1 cellular context compared by ENCODE assay signal in the genomic region with DNA sequence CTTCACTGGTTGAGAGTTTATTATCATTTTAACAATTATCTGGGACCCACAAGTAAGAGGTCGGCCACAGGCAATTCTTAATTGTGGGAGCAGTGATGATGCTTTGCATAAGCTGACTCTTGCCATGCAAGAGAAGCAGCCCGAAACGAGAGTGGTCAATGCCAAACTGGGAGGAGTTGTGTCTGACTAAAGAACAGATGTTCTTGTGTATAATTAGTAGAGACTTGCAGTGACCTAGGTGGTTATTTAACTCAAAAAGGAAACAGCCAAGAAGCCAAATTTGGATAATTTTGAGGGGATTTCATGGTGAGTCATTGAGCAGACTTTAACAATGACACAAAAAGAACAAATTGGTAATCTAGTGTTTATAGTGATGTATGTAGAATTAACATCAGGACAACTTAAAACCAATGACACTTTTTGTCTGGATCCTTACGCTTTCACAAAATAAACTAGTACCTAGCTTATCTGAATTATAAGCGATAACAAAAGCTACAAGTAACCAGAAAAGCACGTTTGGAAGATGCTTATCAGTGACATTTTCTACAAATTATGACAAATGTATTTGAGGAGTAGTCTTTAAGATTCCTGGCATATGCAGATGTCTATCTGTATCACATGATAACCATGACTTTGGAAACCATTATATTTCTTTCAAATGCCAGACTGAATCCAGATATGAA.
A peak's percentile ranks its signal among the peaks of the same experiment; 100 is the strongest.
TF ChIP-seq lines count a peak whose summit lies in the region.

No MANE protein-coding gene starts in this region.

TF ChIP-seq in GM12878, 131 proteins besides CTCF, POLR2A, EP300 and RAD21 (continued from another document):
- TF ChIP-seq, protein P1, sequence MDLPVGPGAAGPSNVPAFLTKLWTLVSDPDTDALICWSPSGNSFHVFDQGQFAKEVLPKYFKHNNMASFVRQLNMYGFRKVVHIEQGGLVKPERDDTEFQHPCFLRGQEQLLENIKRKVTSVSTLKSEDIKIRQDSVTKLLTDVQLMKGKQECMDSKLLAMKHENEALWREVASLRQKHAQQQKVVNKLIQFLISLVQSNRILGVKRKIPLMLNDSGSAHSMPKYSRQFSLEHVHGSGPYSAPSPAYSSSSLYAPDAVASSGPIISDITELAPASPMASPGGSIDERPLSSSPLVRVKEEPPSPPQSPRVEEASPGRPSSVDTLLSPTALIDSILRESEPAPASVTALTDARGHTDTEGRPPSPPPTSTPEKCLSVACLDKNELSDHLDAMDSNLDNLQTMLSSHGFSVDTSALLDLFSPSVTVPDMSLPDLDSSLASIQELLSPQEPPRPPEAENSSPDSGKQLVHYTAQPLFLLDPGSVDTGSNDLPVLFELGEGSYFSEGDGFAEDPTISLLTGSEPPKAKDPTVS (IDR thresholded peaks at IDR 0.05; ENCODE audit: low read depth, low read length), result no peak
- TF ChIP-seq LARP7 (IDR thresholded peaks at IDR 0.05), result no peak
- 0 out of 2 replicates have a peak, but pooled peaks have one; percentile 57 for TF ChIP-seq CHD1 (IDR thresholded peaks at IDR 0.05; ENCODE audit: low read depth, low read length)
- no peak for TF ChIP-seq ZBED1 (IDR thresholded peaks at IDR 0.05; ENCODE audit: borderline replicate concordance)
- TF ChIP-seq SRF (IDR thresholded peaks at IDR 0.05; ENCODE audit: low read depth in 2 of 2, low read length in 2 of 2), result no peak
- TF ChIP-seq, protein P2, sequence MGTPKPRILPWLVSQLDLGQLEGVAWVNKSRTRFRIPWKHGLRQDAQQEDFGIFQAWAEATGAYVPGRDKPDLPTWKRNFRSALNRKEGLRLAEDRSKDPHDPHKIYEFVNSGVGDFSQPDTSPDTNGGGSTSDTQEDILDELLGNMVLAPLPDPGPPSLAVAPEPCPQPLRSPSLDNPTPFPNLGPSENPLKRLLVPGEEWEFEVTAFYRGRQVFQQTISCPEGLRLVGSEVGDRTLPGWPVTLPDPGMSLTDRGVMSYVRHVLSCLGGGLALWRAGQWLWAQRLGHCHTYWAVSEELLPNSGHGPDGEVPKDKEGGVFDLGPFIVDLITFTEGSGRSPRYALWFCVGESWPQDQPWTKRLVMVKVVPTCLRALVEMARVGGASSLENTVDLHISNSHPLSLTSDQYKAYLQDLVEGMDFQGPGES (IDR thresholded peaks at IDR 0.05), result no peak
- peak; percentile 86; the same call in 1 of the 2 replicates for TF ChIP-seq TBL1XR1 (IDR thresholded peaks at IDR 0.05; ENCODE audit: low read depth, low read length)
- TF ChIP-seq, protein P3, sequence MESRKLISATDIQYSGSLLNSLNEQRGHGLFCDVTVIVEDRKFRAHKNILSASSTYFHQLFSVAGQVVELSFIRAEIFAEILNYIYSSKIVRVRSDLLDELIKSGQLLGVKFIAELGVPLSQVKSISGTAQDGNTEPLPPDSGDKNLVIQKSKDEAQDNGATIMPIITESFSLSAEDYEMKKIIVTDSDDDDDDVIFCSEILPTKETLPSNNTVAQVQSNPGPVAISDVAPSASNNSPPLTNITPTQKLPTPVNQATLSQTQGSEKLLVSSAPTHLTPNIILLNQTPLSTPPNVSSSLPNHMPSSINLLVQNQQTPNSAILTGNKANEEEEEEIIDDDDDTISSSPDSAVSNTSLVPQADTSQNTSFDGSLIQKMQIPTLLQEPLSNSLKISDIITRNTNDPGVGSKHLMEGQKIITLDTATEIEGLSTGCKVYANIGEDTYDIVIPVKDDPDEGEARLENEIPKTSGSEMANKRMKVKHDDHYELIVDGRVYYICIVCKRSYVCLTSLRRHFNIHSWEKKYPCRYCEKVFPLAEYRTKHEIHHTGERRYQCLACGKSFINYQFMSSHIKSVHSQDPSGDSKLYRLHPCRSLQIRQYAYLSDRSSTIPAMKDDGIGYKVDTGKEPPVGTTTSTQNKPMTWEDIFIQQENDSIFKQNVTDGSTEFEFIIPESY (IDR thresholded peaks at IDR 0.05), result no peak
- no peak for TF ChIP-seq FOXK2 (IDR thresholded peaks at IDR 0.05)
- TF ChIP-seq ZNF24 (IDR thresholded peaks at IDR 0.05), result 0 out of 2 replicates have a peak, but pooled peaks have one; percentile 2
- TF ChIP-seq FOXM1 (IDR thresholded peaks at IDR 0.05; ENCODE audit: low read depth, low read length), result no peak; the same call in 1 of the 2 replicates
- no peak for TF ChIP-seq ETV6 (conservative IDR thresholded peaks at IDR 0.05 in 1 of 2, IDR thresholded peaks at IDR 0.05 in 1 of 2; ENCODE audit: borderline replicate concordance in 1 of 2, low read depth in 1 of 2)
- TF ChIP-seq SMARCA5 (IDR thresholded peaks at IDR 0.05), result peak; percentile 97
- peak; percentile 81 for TF ChIP-seq RELA (IDR thresholded peaks at IDR 0.05; ENCODE audit: borderline replicate concordance, partially characterized antibody)
- no peak for TF ChIP-seq EGR1 (IDR thresholded peaks at IDR 0.05; ENCODE audit: borderline replicate concordance in 1 of 2, low read depth in 2 of 2, low read length in 2 of 2)
- peak; percentile 88 for TF ChIP-seq MEF2A (IDR thresholded peaks at IDR 0.05; ENCODE audit: insufficient read depth, low read depth, low read length)
- TF ChIP-seq STAT1 (conservative IDR thresholded peaks at IDR 0.05), result no peak
- peak; percentile 84 for TF ChIP-seq TCF12 (IDR thresholded peaks at IDR 0.05; ENCODE audit: low read depth, low read length)
- peak; percentile 90 for TF ChIP-seq BCL11A (IDR thresholded peaks at IDR 0.05; ENCODE audit: low read depth, low read length)
- no peak for TF ChIP-seq RFX5 (IDR thresholded peaks at IDR 0.05; ENCODE audit: low read depth, low read length)
- peak; percentile 100 for TF ChIP-seq MTA2 (IDR thresholded peaks at IDR 0.05; ENCODE audit: low read depth)
- TF ChIP-seq TCF3 (IDR thresholded peaks at IDR 0.05; ENCODE audit: borderline replicate concordance, insufficient read depth, low read depth, low read length), result no peak
- peak; percentile 52; the same call in 1 of the 2 replicates for TF ChIP-seq CHD2 (IDR thresholded peaks at IDR 0.05; ENCODE audit: borderline replicate concordance, low read depth, low read length)
- TF ChIP-seq EZH2 (IDR thresholded peaks at IDR 0.05; ENCODE audit: borderline replicate concordance, control insufficient read depth, low read depth, low read length), result no peak
- TF ChIP-seq, protein P4, sequence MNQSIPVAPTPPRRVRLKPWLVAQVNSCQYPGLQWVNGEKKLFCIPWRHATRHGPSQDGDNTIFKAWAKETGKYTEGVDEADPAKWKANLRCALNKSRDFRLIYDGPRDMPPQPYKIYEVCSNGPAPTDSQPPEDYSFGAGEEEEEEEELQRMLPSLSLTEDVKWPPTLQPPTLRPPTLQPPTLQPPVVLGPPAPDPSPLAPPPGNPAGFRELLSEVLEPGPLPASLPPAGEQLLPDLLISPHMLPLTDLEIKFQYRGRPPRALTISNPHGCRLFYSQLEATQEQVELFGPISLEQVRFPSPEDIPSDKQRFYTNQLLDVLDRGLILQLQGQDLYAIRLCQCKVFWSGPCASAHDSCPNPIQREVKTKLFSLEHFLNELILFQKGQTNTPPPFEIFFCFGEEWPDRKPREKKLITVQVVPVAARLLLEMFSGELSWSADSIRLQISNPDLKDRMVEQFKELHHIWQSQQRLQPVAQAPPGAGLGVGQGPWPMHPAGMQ (IDR thresholded peaks at IDR 0.05; ENCODE audit: borderline replicate concordance), result no peak
- no peak for TF ChIP-seq CREB1 (IDR thresholded peaks at IDR 0.05; ENCODE audit: low read depth)
- no peak for TF ChIP-seq EED (IDR thresholded peaks at IDR 0.05; ENCODE audit: low read depth)
- TF ChIP-seq, protein P5, sequence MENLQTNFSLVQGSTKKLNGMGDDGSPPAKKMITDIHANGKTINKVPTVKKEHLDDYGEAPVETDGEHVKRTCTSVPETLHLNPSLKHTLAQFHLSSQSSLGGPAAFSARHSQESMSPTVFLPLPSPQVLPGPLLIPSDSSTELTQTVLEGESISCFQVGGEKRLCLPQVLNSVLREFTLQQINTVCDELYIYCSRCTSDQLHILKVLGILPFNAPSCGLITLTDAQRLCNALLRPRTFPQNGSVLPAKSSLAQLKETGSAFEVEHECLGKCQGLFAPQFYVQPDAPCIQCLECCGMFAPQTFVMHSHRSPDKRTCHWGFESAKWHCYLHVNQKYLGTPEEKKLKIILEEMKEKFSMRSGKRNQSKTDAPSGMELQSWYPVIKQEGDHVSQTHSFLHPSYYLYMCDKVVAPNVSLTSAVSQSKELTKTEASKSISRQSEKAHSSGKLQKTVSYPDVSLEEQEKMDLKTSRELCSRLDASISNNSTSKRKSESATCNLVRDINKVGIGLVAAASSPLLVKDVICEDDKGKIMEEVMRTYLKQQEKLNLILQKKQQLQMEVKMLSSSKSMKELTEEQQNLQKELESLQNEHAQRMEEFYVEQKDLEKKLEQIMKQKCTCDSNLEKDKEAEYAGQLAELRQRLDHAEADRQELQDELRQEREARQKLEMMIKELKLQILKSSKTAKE (IDR thresholded peaks at IDR 0.05; ENCODE audit: low read depth, poor library complexity, severe bottlenecking), result peak; percentile 94
- TF ChIP-seq NR2C2 (IDR thresholded peaks at IDR 0.05; ENCODE audit: borderline replicate concordance, control insufficient read depth, insufficient read length, low read depth), result no peak
- no peak for TF ChIP-seq ASH2L (IDR thresholded peaks at IDR 0.05; ENCODE audit: borderline replicate concordance, low read depth)
- TF ChIP-seq, protein P6, sequence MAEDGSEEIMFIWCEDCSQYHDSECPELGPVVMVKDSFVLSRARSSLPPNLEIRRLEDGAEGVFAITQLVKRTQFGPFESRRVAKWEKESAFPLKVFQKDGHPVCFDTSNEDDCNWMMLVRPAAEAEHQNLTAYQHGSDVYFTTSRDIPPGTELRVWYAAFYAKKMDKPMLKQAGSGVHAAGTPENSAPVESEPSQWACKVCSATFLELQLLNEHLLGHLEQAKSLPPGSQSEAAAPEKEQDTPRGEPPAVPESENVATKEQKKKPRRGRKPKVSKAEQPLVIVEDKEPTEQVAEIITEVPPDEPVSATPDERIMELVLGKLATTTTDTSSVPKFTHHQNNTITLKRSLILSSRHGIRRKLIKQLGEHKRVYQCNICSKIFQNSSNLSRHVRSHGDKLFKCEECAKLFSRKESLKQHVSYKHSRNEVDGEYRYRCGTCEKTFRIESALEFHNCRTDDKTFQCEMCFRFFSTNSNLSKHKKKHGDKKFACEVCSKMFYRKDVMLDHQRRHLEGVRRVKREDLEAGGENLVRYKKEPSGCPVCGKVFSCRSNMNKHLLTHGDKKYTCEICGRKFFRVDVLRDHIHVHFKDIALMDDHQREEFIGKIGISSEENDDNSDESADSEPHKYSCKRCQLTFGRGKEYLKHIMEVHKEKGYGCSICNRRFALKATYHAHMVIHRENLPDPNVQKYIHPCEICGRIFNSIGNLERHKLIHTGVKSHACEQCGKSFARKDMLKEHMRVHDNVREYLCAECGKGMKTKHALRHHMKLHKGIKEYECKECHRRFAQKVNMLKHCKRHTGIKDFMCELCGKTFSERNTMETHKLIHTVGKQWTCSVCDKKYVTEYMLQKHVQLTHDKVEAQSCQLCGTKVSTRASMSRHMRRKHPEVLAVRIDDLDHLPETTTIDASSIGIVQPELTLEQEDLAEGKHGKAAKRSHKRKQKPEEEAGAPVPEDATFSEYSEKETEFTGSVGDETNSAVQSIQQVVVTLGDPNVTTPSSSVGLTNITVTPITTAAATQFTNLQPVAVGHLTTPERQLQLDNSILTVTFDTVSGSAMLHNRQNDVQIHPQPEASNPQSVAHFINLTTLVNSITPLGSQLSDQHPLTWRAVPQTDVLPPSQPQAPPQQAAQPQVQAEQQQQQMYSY (CRISPR knock-in tag; IDR thresholded peaks at IDR 0.05), result no peak
- peak; percentile 57 for TF ChIP-seq RUNX3 (IDR thresholded peaks at IDR 0.05; ENCODE audit: low read length)
- TF ChIP-seq, protein P7, sequence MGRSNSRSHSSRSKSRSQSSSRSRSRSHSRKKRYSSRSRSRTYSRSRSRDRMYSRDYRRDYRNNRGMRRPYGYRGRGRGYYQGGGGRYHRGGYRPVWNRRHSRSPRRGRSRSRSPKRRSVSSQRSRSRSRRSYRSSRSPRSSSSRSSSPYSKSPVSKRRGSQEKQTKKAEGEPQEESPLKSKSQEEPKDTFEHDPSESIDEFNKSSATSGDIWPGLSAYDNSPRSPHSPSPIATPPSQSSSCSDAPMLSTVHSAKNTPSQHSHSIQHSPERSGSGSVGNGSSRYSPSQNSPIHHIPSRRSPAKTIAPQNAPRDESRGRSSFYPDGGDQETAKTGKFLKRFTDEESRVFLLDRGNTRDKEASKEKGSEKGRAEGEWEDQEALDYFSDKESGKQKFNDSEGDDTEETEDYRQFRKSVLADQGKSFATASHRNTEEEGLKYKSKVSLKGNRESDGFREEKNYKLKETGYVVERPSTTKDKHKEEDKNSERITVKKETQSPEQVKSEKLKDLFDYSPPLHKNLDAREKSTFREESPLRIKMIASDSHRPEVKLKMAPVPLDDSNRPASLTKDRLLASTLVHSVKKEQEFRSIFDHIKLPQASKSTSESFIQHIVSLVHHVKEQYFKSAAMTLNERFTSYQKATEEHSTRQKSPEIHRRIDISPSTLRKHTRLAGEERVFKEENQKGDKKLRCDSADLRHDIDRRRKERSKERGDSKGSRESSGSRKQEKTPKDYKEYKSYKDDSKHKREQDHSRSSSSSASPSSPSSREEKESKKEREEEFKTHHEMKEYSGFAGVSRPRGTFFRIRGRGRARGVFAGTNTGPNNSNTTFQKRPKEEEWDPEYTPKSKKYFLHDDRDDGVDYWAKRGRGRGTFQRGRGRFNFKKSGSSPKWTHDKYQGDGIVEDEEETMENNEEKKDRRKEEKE (IDR thresholded peaks at IDR 0.05), result no peak
- TF ChIP-seq, protein P8, sequence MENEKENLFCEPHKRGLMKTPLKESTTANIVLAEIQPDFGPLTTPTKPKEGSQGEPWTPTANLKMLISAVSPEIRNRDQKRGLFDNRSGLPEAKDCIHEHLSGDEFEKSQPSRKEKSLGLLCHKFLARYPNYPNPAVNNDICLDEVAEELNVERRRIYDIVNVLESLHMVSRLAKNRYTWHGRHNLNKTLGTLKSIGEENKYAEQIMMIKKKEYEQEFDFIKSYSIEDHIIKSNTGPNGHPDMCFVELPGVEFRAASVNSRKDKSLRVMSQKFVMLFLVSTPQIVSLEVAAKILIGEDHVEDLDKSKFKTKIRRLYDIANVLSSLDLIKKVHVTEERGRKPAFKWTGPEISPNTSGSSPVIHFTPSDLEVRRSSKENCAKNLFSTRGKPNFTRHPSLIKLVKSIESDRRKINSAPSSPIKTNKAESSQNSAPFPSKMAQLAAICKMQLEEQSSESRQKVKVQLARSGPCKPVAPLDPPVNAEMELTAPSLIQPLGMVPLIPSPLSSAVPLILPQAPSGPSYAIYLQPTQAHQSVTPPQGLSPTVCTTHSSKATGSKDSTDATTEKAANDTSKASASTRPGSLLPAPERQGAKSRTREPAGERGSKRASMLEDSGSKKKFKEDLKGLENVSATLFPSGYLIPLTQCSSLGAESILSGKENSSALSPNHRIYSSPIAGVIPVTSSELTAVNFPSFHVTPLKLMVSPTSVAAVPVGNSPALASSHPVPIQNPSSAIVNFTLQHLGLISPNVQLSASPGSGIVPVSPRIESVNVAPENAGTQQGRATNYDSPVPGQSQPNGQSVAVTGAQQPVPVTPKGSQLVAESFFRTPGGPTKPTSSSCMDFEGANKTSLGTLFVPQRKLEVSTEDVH (IDR thresholded peaks at IDR 0.05; ENCODE audit: low read depth, partially characterized antibody), result peak; percentile 57
- TF ChIP-seq, protein P9, sequence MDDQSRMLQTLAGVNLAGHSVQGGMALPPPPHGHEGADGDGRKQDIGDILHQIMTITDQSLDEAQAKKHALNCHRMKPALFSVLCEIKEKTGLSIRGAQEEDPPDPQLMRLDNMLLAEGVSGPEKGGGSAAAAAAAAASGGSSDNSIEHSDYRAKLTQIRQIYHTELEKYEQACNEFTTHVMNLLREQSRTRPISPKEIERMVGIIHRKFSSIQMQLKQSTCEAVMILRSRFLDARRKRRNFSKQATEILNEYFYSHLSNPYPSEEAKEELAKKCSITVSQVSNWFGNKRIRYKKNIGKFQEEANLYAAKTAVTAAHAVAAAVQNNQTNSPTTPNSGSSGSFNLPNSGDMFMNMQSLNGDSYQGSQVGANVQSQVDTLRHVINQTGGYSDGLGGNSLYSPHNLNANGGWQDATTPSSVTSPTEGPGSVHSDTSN (IDR thresholded peaks at IDR 0.05; ENCODE audit: insufficient replicate concordance, low read depth, low read length), result no peak
- no peak for TF ChIP-seq ZNF207 (IDR thresholded peaks at IDR 0.05; ENCODE audit: borderline replicate concordance)
